In genomic region chr3:71010731-71011455, GRCh38 we compare ENCODE assay signal across 8 cellular contexts.
DNase-seq lines count a peak whose midpoint lies in the region; ATAC-seq, FAIRE-seq and TF ChIP-seq lines count a peak whose summit lies in the region.

No MANE protein-coding gene starts in this region.

- H3K9me3 Mint-ChIP-seq in activated T-cell treated with anti-CD3 and anti-CD28 coated beads, Interleukin-2, amount 50 U/mL, for 4 hours, result no peaks in the 10 kb centered on the region

- H3K36me3 ChIP-seq in pancreas (peaks cover 0 to 3% (median 0%) of the 10 kb centered on the region in 3 donors), SJCRH30 (peaks cover 3% of the 10 kb centered on the region; the same call in 1 of the 2 replicates)

- H3K36me3 Mint-ChIP-seq in activated T-cell treated with anti-CD3 and anti-CD28 coated beads, Interleukin-2, amount 50 U/mL, for 4 hours (ENCODE audit: insufficient read depth), result peaks cover 49% of the 10 kb centered on the region

- intact Hi-C loops in pancreas (cut with DNase I), result no loop called here

- peak; percentile 56 for ATAC-seq in GM19455 (IDR thresholded peaks at IDR 0.05; ENCODE audit: unreplicated experiment)
- peak; percentile 57 for ATAC-seq in HG03520 (IDR thresholded peaks at IDR 0.05; ENCODE audit: unreplicated experiment)
- peak; percentile 91 to 92 for ATAC-seq in activated T-cell treated with anti-CD3 and anti-CD28 coated beads, Interleukin-2, amount 50 U/mL, for 4 hours
- peak in 1 of 4 donors; percentile 4 for ATAC-seq in pancreas

- H3K4me3 Mint-ChIP-seq in activated T-cell treated with anti-CD3 and anti-CD28 coated beads, Interleukin-2, amount 50 U/mL, for 4 hours, result peak overlapping the region; percentile 50

- FAIRE-seq in pancreas (lab: Jason Lieb, UNC), result no peak

- peak overlapping the region in 3 of 4 donors; percentile 8 to 69 (median 52) for H3K27ac ChIP-seq in pancreas
- H3K27ac ChIP-seq in SJCRH30, result no peak overlapping the region

- H3K27me3 Mint-ChIP-seq in activated T-cell treated with anti-CD3 and anti-CD28 coated beads, Interleukin-2, amount 50 U/mL, for 4 hours (ENCODE audit: low read depth), result no peaks in the 10 kb centered on the region

- H3K27me3 ChIP-seq in pancreas (no peaks in the 10 kb centered on the region), SJCRH30 (no peaks in the 10 kb centered on the region)

- H3K4me3 ChIP-seq in pancreas (no peak overlapping the region), SJCRH30 (no peak overlapping the region)

- H3K4me1 ChIP-seq in pancreas (peaks cover 34 to 52% (median 48%) of the 10 kb centered on the region in 3 donors), SJCRH30 (peaks cover 9% of the 10 kb centered on the region)

- no peak for TF ChIP-seq CTCF in pancreas (IDR thresholded peaks at IDR 0.05)

- peaks cover 78% of the 10 kb centered on the region for H3K4me1 Mint-ChIP-seq in activated T-cell treated with anti-CD3 and anti-CD28 coated beads, Interleukin-2, amount 50 U/mL, for 4 hours (ENCODE audit: low read depth)

- H3K9me3 ChIP-seq in pancreas (no peaks in the 10 kb centered on the region), SJCRH30 (replicated peaks) (no peaks in the 10 kb centered on the region)

- DNase-seq in activated T-cell treated with anti-CD3 and anti-CD28 coated beads, Interleukin-2, amount 50 U/mL, for 4 hours, result peak; percentile 50
- DNase-seq in pancreas, result no peak
- no peak for DNase-seq in amygdala (lab: John Stamatoyannopoulos, UW)
- DNase-seq in SJCRH30, result no peak
- no peak for DNase-seq in NOMO-1 treated with dmso at 0.1 percent for 144 hours (lab: John Stamatoyannopoulos, UW; ENCODE audit: unreplicated experiment)
- no peak for DNase-seq in A172 (ENCODE audit: low spot score)

- 88 to 93% methylated on average over 3 of the region's 3 CpGs for WGBS in pancreas, 2 donors
